Comparison of ENCODE assay signal across 15 cellular contexts in the genomic region with DNA sequence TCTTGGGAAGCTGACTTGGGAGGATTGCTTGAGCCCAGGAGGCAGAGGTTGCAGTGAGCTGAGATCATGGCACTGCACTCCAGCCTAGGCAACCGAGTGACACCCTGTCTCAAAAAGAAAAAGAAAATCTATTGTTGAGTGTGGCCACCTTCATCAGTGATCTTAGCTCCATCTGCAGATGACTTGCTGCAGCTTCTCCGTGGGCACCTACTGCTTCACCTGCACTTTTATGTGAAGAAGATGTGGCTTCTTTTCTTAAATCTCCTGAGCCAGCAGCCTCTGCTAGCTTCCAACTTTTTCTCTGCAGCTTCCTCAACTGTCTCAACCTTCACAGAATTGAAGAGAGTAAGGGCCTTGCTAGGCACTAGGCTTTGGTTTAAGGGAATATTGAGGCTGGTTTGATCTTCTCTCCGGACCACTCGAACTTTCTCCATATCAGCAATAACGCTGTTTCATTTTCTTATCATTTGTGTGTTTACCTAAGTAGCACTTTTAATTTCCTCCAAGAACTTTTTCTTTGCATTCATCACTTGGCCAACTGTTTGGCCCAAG. TPM values are rescaled to one million over a fixed set of nuclear protein-coding genes. Genes with fewer than 3 reads are reported as not detected.
DNase-seq lines count a peak whose midpoint lies in the region; ATAC-seq lines count a peak whose summit lies in the region.
"Had no signal": no experiment of that assay in that cellular context is flagged by ENCODE, and none has a peak within 500 bp of the region (broad histone marks: within the 10 kb centered on the region; RNA-seq: fewer than 3 reads in every experiment).

No MANE protein-coding gene starts in this region.

- H3K4me3 ChIP-seq in CD8-positive, alpha-beta memory T cell (ENCODE audit: low read length): peak overlapping the region; percentile 6

- peak overlapping the region; percentile 37 to 95 (median 83) for H3K27ac Mint-ChIP-seq in CD8-positive, alpha-beta memory T cell
- H3K27ac Mint-ChIP-seq in activated T-helper 17 cell treated with anti-CD3 and anti-CD28 coated beads, Interleukin-2, amount 50 U/mL, for 72 hours: peak overlapping the region; percentile 61

- CTCF ChIA-PET in CD8-positive, alpha-beta memory T cell (lab: Charles Lee): interaction anchor here (1.2 to 2.8 kb wide), 2 partner anchors 26 to 47 kb away, joined by 4 to 14 read pairs; no protein-coding TSS in a partner anchor

- DNase-seq in CD8-positive, alpha-beta memory T cell: no peak
- DNase-seq in posterior vena cava (ENCODE audit: low spot score) (peak; percentile 31), NCI-H2107 treated with DMSO at 0.1 percent for 48 hours (lab: John Stamatoyannopoulos, UW; ENCODE audit: unreplicated experiment) (no peak), SIG-M5 (lab: John Stamatoyannopoulos, UW) (no peak), UCSD-AML1 (lab: John Stamatoyannopoulos, UW; ENCODE audit: unreplicated experiment) (no peak), GM19238 (ENCODE audit: insufficient read length, low spot score) (no peak)
- DNase-seq: Caco-2; NCI-H1436 treated with DMSO at 0.1 percent for 48 hours; retina; SHP77; stimulated activated CD4-positive, alpha-beta T cell treated with anti-CD3 and anti-CD28 coated beads, Interleukin-4, amount 100 ng/mL, for 4 hours had no signal

- H3K27me3 ChIP-seq in CD8-positive, alpha-beta memory T cell (ENCODE audit: insufficient read depth, low read length, poor library complexity, severe bottlenecking): no peaks in the 10 kb centered on the region

- ATAC-seq in GM19395 (IDR thresholded peaks at IDR 0.05; ENCODE audit: unreplicated experiment): peak; percentile 20
- peak; percentile 32 for ATAC-seq in activated T-helper 17 cell treated with anti-CD3 and anti-CD28 coated beads, Interleukin-2, amount 50 U/mL, for 72 hours (replicated peaks)
- ATAC-seq: HCT116 had no signal

- H3K9me3 ChIP-seq in CD8-positive, alpha-beta memory T cell (ENCODE audit: low read length): no peaks in the 10 kb centered on the region
- H3K9me3 ChIP-seq: Caco-2 had no signal

- POLR2A ChIA-PET in CD8-positive, alpha-beta memory T cell (lab: Charles Lee): no interaction called here

- peak overlapping the region; percentile 43 for H3K27ac ChIP-seq in CD8-positive, alpha-beta memory T cell (ENCODE audit: low read depth, low read length)
- H3K27ac ChIP-seq: VCaP had no signal

- H3K4me1 ChIP-seq in CD8-positive, alpha-beta memory T cell (ENCODE audit: insufficient read depth, low read length): peaks cover 26% of the 10 kb centered on the region

- H3K27me3 Mint-ChIP-seq in CD8-positive, alpha-beta memory T cell: no peaks in the 10 kb centered on the region
- no peaks in the 10 kb centered on the region for H3K27me3 Mint-ChIP-seq in activated T-helper 17 cell treated with anti-CD3 and anti-CD28 coated beads, Interleukin-2, amount 50 U/mL, for 72 hours

- intact Hi-C loops in posterior vena cava (cut with DNase I): no loop called here

- no peaks in the 10 kb centered on the region for H3K36me3 ChIP-seq in CD8-positive, alpha-beta memory T cell (ENCODE audit: insufficient read depth, low read length)

- peaks cover 40 to 64% (median 61%) of the 10 kb centered on the region in 3 donors for H3K4me1 Mint-ChIP-seq in CD8-positive, alpha-beta memory T cell
- H3K4me1 Mint-ChIP-seq in activated T-helper 17 cell treated with anti-CD3 and anti-CD28 coated beads, Interleukin-2, amount 50 U/mL, for 72 hours: peaks cover 38% of the 10 kb centered on the region

- no peaks in the 10 kb centered on the region for H3K9me3 Mint-ChIP-seq in CD8-positive, alpha-beta memory T cell
- H3K9me3 Mint-ChIP-seq in activated T-helper 17 cell treated with anti-CD3 and anti-CD28 coated beads, Interleukin-2, amount 50 U/mL, for 72 hours: no peaks in the 10 kb centered on the region

- H3K36me3 Mint-ChIP-seq in CD8-positive, alpha-beta memory T cell: peaks cover 5 to 22% (median 6%) of the 10 kb centered on the region in 3 donors
- H3K36me3 Mint-ChIP-seq in activated T-helper 17 cell treated with anti-CD3 and anti-CD28 coated beads, Interleukin-2, amount 50 U/mL, for 72 hours (ENCODE audit: low read depth): peaks cover 40% of the 10 kb centered on the region

- H3K4me3 Mint-ChIP-seq in CD8-positive, alpha-beta memory T cell: peak overlapping the region; percentile 31 to 88 (median 74)
- peak overlapping the region; percentile 68 for H3K4me3 Mint-ChIP-seq in activated T-helper 17 cell treated with anti-CD3 and anti-CD28 coated beads, Interleukin-2, amount 50 U/mL, for 72 hours

RNA-seq across cellular contexts. Expression of gene AGPAT3, which starts 28.0 kb away (rescaled TPM):
- 10 to 100 TPM; 66.5 to 69.3 TPM for total RNA-seq in CD8-positive, alpha-beta memory T cell
- polyA plus RNA-seq in CD8-positive, alpha-beta memory T cell: 15.9 TPM
- total RNA-seq in activated T-helper 17 cell treated with anti-CD3 and anti-CD28 coated beads, Interleukin-2, amount 50 U/mL, for 72 hours: 10 to 100 TPM; 44.8 to 100.0 TPM
- total RNA-seq in posterior vena cava: 10 to 100 TPM; 35.3 to 43.2 TPM
